In the genomic region with DNA sequence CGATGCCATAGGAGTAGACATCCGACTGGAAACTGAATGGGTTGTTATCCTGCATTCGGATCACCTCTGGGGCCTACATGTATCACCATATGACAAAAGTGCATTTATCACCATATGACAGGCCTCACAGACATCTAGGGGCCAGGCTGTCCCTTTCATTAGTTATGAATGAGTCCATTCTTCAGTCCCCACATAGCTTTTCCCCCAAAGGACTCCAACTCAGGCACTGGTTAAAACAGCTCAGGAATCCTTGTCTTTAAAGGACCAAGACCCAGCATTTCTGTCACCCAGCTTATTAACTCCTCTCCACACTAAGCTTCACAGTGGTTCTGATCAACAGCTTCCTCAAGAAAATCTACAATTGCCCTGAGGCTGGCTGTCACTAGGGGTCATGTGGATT, we compare ENCODE assay signal across 1 cellular context.
TF ChIP-seq lines count a peak whose summit lies in the region.

No MANE protein-coding gene starts in this region.

TF ChIP-seq in GM23338, 12 proteins besides CTCF, POLR2A, EP300 and RAD21:
- TF ChIP-seq, protein P1, sequence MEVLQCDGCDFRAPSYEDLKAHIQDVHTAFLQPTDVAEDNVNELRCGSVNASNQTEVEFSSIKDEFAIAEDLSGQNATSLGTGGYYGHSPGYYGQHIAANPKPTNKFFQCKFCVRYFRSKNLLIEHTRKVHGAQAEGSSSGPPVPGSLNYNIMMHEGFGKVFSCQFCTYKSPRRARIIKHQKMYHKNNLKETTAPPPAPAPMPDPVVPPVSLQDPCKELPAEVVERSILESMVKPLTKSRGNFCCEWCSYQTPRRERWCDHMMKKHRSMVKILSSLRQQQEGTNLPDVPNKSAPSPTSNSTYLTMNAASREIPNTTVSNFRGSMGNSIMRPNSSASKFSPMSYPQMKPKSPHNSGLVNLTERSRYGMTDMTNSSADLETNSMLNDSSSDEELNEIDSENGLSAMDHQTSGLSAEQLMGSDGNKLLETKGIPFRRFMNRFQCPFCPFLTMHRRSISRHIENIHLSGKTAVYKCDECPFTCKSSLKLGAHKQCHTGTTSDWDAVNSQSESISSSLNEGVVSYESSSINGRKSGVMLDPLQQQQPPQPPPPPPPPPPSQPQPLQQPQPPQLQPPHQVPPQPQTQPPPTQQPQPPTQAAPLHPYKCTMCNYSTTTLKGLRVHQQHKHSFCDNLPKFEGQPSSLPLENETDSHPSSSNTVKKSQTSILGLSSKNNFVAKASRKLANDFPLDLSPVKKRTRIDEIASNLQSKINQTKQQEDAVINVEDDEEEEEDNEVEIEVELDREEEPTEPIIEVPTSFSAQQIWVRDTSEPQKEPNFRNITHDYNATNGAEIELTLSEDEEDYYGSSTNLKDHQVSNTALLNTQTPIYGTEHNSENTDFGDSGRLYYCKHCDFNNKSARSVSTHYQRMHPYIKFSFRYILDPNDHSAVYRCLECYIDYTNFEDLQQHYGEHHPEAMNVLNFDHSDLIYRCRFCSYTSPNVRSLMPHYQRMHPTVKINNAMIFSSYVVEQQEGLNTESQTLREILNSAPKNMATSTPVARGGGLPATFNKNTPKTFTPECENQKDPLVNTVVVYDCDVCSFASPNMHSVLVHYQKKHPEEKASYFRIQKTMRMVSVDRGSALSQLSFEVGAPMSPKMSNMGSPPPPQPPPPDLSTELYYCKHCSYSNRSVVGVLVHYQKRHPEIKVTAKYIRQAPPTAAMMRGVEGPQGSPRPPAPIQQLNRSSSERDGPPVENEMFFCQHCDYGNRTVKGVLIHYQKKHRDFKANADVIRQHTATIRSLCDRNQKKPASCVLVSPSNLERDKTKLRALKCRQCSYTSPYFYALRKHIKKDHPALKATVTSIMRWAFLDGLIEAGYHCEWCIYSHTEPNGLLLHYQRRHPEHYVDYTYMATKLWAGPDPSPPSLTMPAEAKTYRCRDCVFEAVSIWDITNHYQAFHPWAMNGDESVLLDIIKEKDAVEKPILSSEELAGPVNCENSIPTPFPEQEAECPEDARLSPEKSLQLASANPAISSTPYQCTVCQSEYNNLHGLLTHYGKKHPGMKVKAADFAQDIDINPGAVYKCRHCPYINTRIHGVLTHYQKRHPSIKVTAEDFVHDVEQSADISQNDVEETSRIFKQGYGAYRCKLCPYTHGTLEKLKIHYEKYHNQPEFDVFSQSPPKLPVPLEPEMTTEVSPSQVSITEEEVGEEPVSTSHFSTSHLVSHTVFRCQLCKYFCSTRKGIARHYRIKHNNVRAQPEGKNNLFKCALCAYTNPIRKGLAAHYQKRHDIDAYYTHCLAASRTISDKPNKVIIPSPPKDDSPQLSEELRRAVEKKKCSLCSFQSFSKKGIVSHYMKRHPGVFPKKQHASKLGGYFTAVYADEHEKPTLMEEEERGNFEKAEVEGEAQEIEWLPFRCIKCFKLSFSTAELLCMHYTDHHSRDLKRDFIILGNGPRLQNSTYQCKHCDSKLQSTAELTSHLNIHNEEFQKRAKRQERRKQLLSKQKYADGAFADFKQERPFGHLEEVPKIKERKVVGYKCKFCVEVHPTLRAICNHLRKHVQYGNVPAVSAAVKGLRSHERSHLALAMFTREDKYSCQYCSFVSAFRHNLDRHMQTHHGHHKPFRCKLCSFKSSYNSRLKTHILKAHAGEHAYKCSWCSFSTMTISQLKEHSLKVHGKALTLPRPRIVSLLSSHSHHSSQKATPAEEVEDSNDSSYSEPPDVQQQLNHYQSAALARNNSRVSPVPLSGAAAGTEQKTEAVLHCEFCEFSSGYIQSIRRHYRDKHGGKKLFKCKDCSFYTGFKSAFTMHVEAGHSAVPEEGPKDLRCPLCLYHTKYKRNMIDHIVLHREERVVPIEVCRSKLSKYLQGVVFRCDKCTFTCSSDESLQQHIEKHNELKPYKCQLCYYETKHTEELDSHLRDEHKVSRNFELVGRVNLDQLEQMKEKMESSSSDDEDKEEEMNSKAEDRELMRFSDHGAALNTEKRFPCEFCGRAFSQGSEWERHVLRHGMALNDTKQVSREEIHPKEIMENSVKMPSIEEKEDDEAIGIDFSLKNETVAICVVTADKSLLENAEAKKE (CRISPR knock-in tag; IDR thresholded peaks at IDR 0.05), result no peak
- TF ChIP-seq, protein P2, sequence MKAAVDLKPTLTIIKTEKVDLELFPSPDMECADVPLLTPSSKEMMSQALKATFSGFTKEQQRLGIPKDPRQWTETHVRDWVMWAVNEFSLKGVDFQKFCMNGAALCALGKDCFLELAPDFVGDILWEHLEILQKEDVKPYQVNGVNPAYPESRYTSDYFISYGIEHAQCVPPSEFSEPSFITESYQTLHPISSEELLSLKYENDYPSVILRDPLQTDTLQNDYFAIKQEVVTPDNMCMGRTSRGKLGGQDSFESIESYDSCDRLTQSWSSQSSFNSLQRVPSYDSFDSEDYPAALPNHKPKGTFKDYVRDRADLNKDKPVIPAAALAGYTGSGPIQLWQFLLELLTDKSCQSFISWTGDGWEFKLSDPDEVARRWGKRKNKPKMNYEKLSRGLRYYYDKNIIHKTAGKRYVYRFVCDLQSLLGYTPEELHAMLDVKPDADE (IDR thresholded peaks at IDR 0.05), result no peak
TF ChIP-seq in GM23338: peak in this region for 0.
